Comparison of ENCODE assay signal across 1 cellular context in genomic region chr1:107529511-107530149, GRCh38.
TF ChIP-seq lines count a peak whose summit lies in the region.

No MANE protein-coding gene starts in this region.

TF ChIP-seq in GM12878, 131 proteins besides CTCF, POLR2A, EP300 and RAD21 (continued from another document):
- TF ChIP-seq BRCA1 (IDR thresholded peaks at IDR 0.05; ENCODE audit: low read depth, low read length) (no peak), YY1 (IDR thresholded peaks at IDR 0.05; ENCODE audit: low read depth, low read length) (peak; percentile 51; the same call in 1 of the 2 replicates), ETV6 (conservative IDR thresholded peaks at IDR 0.05 in 1 of 2, IDR thresholded peaks at IDR 0.05 in 1 of 2; ENCODE audit: borderline replicate concordance in 1 of 2, low read depth in 1 of 2) (no peak), IKZF1 (conservative IDR thresholded peaks at IDR 0.05) (no peak)
